8 cellular contexts compared by ENCODE assay signal in the genomic region with DNA sequence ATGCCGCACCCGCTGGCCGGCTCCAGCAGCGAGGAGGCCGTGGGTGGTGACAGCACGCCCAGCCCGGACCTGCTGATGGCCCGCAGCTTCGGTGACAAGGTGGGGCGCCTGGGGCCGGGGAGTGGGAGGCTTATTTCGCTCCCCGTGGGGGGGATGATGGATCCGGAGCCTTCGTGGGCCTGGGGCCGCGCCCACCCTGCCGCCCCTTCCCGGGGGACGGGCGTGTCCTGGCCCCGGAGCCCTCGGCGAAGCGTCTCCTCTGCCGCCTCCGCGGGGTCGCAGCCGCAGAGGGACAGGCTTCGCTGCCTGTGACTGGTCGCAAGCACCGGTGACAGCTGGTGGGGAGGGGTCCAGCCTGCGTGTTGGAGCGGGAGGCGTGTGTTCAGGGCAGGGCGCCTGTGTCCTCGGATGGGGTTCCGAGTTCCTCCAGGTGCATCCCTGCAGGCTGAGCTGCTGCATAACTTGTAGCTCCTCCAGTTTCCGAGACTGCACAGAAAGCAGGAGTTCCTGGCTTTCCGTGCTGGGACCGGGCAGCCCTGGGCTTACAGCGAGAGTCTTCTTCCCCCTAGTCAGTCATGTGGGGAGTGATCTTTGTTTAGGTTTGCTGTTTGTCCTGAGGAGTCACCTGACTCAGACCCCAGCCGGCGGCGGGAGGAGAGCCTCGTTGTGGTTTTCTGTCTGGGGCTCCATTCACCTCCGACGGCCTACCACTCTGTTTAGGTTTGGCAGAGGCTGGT. TPM values are rescaled to one million over a fixed set of nuclear protein-coding genes. Genes with fewer than 3 reads are reported as not detected.
DNase-seq lines count a peak whose midpoint lies in the region; ATAC-seq and TF ChIP-seq lines count a peak whose summit lies in the region.

No MANE protein-coding gene starts in this region.

- H3K27me3 Mint-ChIP-seq in activated B cell treated with CpG ODN at 0.5 μM for 24 hours = no peaks in the 10 kb centered on the region

- H3K4me3 ChIP-seq in colonic mucosa = peak overlapping the region; percentile 79

- no peaks in the 10 kb centered on the region for H3K9me3 Mint-ChIP-seq in activated B cell treated with CpG ODN at 0.5 μM for 24 hours

- peaks cover 43% of the 10 kb centered on the region for H3K4me1 Mint-ChIP-seq in activated B cell treated with CpG ODN at 0.5 μM for 24 hours

- peaks cover 28% of the 10 kb centered on the region for H3K4me1 ChIP-seq in colonic mucosa

- no peaks in the 10 kb centered on the region for H3K9me3 ChIP-seq in colonic mucosa

- peak overlapping the region; percentile 78 for H3K27ac ChIP-seq in colonic mucosa

- intact Hi-C loops in activated B cell treated with CpG ODN at 0.5 μM for 24 hours (cut with micrococcal nuclease) = loop anchor here (1.0 to 2.0 kb wide), 4 partner anchors 24 to 68 kb away; no protein-coding TSS in a partner anchor
- intact Hi-C loops in colonic mucosa (cut with DNase I) = no loop called here

- H3K36me3 ChIP-seq in colonic mucosa = no peaks in the 10 kb centered on the region

- peak overlapping the region; percentile 66 for H3K27ac Mint-ChIP-seq in activated B cell treated with CpG ODN at 0.5 μM for 24 hours

- no peaks in the 10 kb centered on the region for H3K27me3 ChIP-seq in colonic mucosa

- peak; percentile 35 for ATAC-seq in HG02938 (IDR thresholded peaks at IDR 0.05; ENCODE audit: unreplicated experiment)
- peak; percentile 8 for ATAC-seq in activated B cell treated with CpG ODN at 0.5 μM for 24 hours (ENCODE audit: low read depth)

- peak overlapping the region; percentile 92 to 96 for H3K9ac ChIP-seq in colonic mucosa (ENCODE audit: low read depth in 2 of 2, low read length in 2 of 2)

- peak; percentile 7 to 14 for DNase-seq in activated CD4-positive, alpha-beta T cell treated with anti-CD3 and anti-CD28 coated beads for 24 hours (ENCODE audit: low read depth in 2 of 2)
- no peak for DNase-seq in activated CD4-positive, alpha-beta T cell treated with anti-CD3 and anti-CD28 coated beads for 1 hour
- peak; percentile 32 for DNase-seq in NCI-H2107 treated with DMSO at 0.1 percent for 48 hours (lab: John Stamatoyannopoulos, UW; ENCODE audit: unreplicated experiment)
- DNase-seq in activated B cell treated with CpG ODN at 0.5 μM for 24 hours = peak; percentile 42
- peak; percentile 60 for DNase-seq in colonic mucosa
- peak; percentile 89 for DNase-seq in kidney tubule cell (ENCODE audit: low spot score)
- DNase-seq in stimulated activated CD4-positive, alpha-beta T cell treated with anti-CD3 and anti-CD28 coated beads, Interleukin-1b, Interleukin-23, amount 100 ng/mL, for 48 hours = peak; percentile 59

- H3K36me3 Mint-ChIP-seq in activated B cell treated with CpG ODN at 0.5 μM for 24 hours (ENCODE audit: low read depth) = peaks cover 3% of the 10 kb centered on the region

- POLR2A ChIA-PET in activated B cell treated with CpG ODN at 0.5 μM for 24 hours (lab: Charles Lee) = interaction anchor here (0.5 to 1.6 kb wide), 4 partner anchors 23 to 265 kb away, joined by 3 to 12 read pairs (median 4); a partner anchor contains a TSS

- H3K4me3 Mint-ChIP-seq in activated B cell treated with CpG ODN at 0.5 μM for 24 hours = peak overlapping the region; percentile 83

- TF ChIP-seq CTCF in activated B cell treated with CpG ODN at 0.5 μM for 24 hours (IDR thresholded peaks at IDR 0.05) = no peak
- TF ChIP-seq CTCF in colonic mucosa (IDR thresholded peaks at IDR 0.05) = no peak

- CTCF ChIA-PET in activated B cell treated with CpG ODN at 0.5 μM for 24 hours (lab: Charles Lee) = no interaction called here

RNA-seq across cellular contexts. Expression of a gene that starts 0.7 kb away (rescaled TPM):
- 6.1 and 6.5 TPM in 2 replicates for total RNA-seq in activated B cell treated with CpG ODN at 0.5 μM for 24 hours
- 10 to 100 TPM; 17.1 to 30.3 TPM for total RNA-seq in colonic mucosa

RNA-seq across cellular contexts. Expression of a gene that starts 33.3 kb away (rescaled TPM):
- 31.1 and 32.1 TPM in 2 replicates for total RNA-seq in activated B cell treated with CpG ODN at 0.5 μM for 24 hours
- total RNA-seq in colonic mucosa = 10 to 100 TPM; 26.1 to 36.1 TPM
